Comparison of ENCODE assay signal across 14 cellular contexts in genomic region chr9:114735732-114736131, GRCh38. TPM values are rescaled to one million over a fixed set of nuclear protein-coding genes. Genes with fewer than 3 reads are reported as not detected.
DNase-seq lines count a peak whose midpoint lies in the region.
"Had no signal": no experiment of that assay in that cellular context is flagged by ENCODE, and none has a peak within 500 bp of the region (broad histone marks: within the 10 kb centered on the region; RNA-seq: fewer than 3 reads in every experiment).

No MANE protein-coding gene starts in this region.

- H3K9me3 Mint-ChIP-seq in CD8-positive, alpha-beta memory T cell, result no peaks in the 10 kb centered on the region
- H3K9me3 Mint-ChIP-seq in activated naive CD8-positive, alpha-beta T cell treated with anti-CD3 and anti-CD28 coated beads for 36 hours, result peaks cover 5% of the 10 kb centered on the region

- H3K4me1 Mint-ChIP-seq in CD8-positive, alpha-beta memory T cell, result peaks cover 45 to 51% (median 45%) of the 10 kb centered on the region in 3 donors
- peaks cover 65% of the 10 kb centered on the region for H3K4me1 Mint-ChIP-seq in activated naive CD8-positive, alpha-beta T cell treated with anti-CD3 and anti-CD28 coated beads for 36 hours

- no peaks in the 10 kb centered on the region for H3K9me3 ChIP-seq in CD8-positive, alpha-beta memory T cell (ENCODE audit: low read length)
- H3K9me3 ChIP-seq: suprapubic skin had no signal

- peak overlapping the region; percentile 62 to 92 (median 88) for H3K27ac Mint-ChIP-seq in CD8-positive, alpha-beta memory T cell
- peak overlapping the region; percentile 95 for H3K27ac Mint-ChIP-seq in activated naive CD8-positive, alpha-beta T cell treated with anti-CD3 and anti-CD28 coated beads for 36 hours

- no peak for DNase-seq in CD8-positive, alpha-beta memory T cell
- peak; percentile 22 to 33 for DNase-seq in Kasumi-1 (lab: John Stamatoyannopoulos, UW)
- no peak for DNase-seq in activated naive CD8-positive, alpha-beta T cell treated with anti-CD3 and anti-CD28 coated beads for 36 hours
- DNase-seq in iris pigment epithelial cell (ENCODE audit: low read depth), result peak; percentile 49
- DNase-seq in RKO (ENCODE audit: low spot score), result no peak
- DNase-seq in NCI-H226, result no peak
- DNase-seq in 8988T, result no peak
- DNase-seq: NCI-H1105, Right ventricle myocardium superior had no signal

- peaks cover 31% of the 10 kb centered on the region for H3K4me1 ChIP-seq in CD8-positive, alpha-beta memory T cell (ENCODE audit: insufficient read depth, low read length)

- no peak overlapping the region for H3K27ac ChIP-seq in CD8-positive, alpha-beta memory T cell (ENCODE audit: low read depth, low read length)
- H3K27ac ChIP-seq: suprapubic skin had no signal

- CTCF ChIA-PET in CD8-positive, alpha-beta memory T cell (lab: Charles Lee), result interaction anchor here (0.8 to 7.4 kb wide), 12 partner anchors 17 to 330 kb away, joined by 3 to 85 read pairs (median 4); partner anchors contain the start of gene TEX48

- H3K36me3 ChIP-seq in CD8-positive, alpha-beta memory T cell (ENCODE audit: insufficient read depth, low read length), result no peaks in the 10 kb centered on the region
- H3K36me3 ChIP-seq: suprapubic skin had no signal

- H3K4me3 Mint-ChIP-seq in CD8-positive, alpha-beta memory T cell, result peak overlapping the region; percentile 52 to 82 (median 70)
- H3K4me3 Mint-ChIP-seq in activated naive CD8-positive, alpha-beta T cell treated with anti-CD3 and anti-CD28 coated beads for 36 hours, result no peak overlapping the region

- H3K36me3 Mint-ChIP-seq in CD8-positive, alpha-beta memory T cell, result no peaks in the 10 kb centered on the region
- peaks cover 31% of the 10 kb centered on the region for H3K36me3 Mint-ChIP-seq in activated naive CD8-positive, alpha-beta T cell treated with anti-CD3 and anti-CD28 coated beads for 36 hours

- H3K27me3 Mint-ChIP-seq in CD8-positive, alpha-beta memory T cell, result no peaks in the 10 kb centered on the region
- H3K27me3 Mint-ChIP-seq in activated naive CD8-positive, alpha-beta T cell treated with anti-CD3 and anti-CD28 coated beads for 36 hours, result no peaks in the 10 kb centered on the region

- POLR2A ChIA-PET in CD8-positive, alpha-beta memory T cell (lab: Charles Lee), result interaction anchor here (0.6 to 1.2 kb wide), 3 partner anchors 17 to 364 kb away, joined by 3 to 5 read pairs (median 3); no protein-coding TSS in a partner anchor

- no peaks in the 10 kb centered on the region for H3K27me3 ChIP-seq in CD8-positive, alpha-beta memory T cell (ENCODE audit: insufficient read depth, low read length, poor library complexity, severe bottlenecking)

- H3K4me3 ChIP-seq in CD8-positive, alpha-beta memory T cell (ENCODE audit: low read length), result no peak overlapping the region
- H3K4me3 ChIP-seq: lung, suprapubic skin had no signal

RNA-seq across cellular contexts. Expression of gene TEX48, which starts 53.7 kb away (rescaled TPM):
- total RNA-seq in CD8-positive, alpha-beta memory T cell, result under 1 TPM; 0.46 to 0.86 TPM
- polyA plus RNA-seq in CD8-positive, alpha-beta memory T cell, result not detected
- under 1 TPM; 0.70 to 0.80 TPM for total RNA-seq in activated naive CD8-positive, alpha-beta T cell treated with anti-CD3 and anti-CD28 coated beads for 36 hours
- total RNA-seq: HepG2, lung, NCI-H460, Right ventricle myocardium superior, skeletal muscle tissue, suprapubic skin had no signal
- polyA plus RNA-seq: HepG2, lung had no signal

Comparison
In these comparisons a context has a peak if more than half of its experiments do, and no peak if none do; other contexts are left out.
1. DNase-seq: peak in Kasumi-1 (2 of 2) and iris pigment epithelial cell (single experiment); none in CD8-positive, alpha-beta memory T cell (0 of 5), activated naive CD8-positive, alpha-beta T cell treated with anti-CD3 and anti-CD28 coated beads for 36 hours (single experiment), RKO (single experiment), NCI-H226 (single experiment) and 8988T (single experiment).